Comparison of ENCODE assay signal across 2 cellular contexts in the genomic region with DNA sequence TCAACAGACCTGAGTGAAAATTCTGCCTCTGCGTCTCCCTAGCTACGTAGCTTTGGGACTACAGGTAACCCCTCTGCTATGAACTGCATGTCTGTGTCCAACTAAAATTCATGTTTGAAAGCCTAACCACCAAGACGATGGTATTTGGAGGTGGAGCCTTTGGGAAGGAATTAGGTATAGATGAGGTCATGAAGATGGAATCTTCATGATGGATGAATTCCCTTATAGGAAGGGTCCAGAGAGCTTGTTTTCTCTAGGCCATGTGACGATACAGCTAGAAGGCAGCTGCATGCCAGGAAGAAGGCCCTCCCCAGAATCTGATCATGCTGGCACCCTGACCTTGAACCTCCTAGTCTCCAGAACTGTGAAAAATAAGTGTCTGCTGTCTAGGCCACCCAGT.
A peak's percentile ranks its signal among the peaks of the same experiment; 100 is the strongest.
TF ChIP-seq lines count a peak whose summit lies in the region.

No MANE protein-coding gene starts in this region.

TF ChIP-seq in SK-N-SH, 30 proteins besides CTCF, POLR2A, EP300 and RAD21 (continued from another document):
- TF ChIP-seq, protein P1, sequence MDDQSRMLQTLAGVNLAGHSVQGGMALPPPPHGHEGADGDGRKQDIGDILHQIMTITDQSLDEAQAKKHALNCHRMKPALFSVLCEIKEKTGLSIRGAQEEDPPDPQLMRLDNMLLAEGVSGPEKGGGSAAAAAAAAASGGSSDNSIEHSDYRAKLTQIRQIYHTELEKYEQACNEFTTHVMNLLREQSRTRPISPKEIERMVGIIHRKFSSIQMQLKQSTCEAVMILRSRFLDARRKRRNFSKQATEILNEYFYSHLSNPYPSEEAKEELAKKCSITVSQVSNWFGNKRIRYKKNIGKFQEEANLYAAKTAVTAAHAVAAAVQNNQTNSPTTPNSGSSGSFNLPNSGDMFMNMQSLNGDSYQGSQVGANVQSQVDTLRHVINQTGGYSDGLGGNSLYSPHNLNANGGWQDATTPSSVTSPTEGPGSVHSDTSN (IDR thresholded peaks at IDR 0.05), result peak; percentile 55
- TF ChIP-seq JUND (IDR thresholded peaks at IDR 0.05), result peak; percentile 37; the same call in 1 of the 2 replicates
- TF ChIP-seq YY1 (IDR thresholded peaks at IDR 0.05; ENCODE audit: low read depth), result no peak
- TF ChIP-seq, protein P2, sequence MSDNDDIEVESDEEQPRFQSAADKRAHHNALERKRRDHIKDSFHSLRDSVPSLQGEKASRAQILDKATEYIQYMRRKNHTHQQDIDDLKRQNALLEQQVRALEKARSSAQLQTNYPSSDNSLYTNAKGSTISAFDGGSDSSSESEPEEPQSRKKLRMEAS (IDR thresholded peaks at IDR 0.05; ENCODE audit: low read depth), result peak; percentile 71
- TF ChIP-seq, protein P3, sequence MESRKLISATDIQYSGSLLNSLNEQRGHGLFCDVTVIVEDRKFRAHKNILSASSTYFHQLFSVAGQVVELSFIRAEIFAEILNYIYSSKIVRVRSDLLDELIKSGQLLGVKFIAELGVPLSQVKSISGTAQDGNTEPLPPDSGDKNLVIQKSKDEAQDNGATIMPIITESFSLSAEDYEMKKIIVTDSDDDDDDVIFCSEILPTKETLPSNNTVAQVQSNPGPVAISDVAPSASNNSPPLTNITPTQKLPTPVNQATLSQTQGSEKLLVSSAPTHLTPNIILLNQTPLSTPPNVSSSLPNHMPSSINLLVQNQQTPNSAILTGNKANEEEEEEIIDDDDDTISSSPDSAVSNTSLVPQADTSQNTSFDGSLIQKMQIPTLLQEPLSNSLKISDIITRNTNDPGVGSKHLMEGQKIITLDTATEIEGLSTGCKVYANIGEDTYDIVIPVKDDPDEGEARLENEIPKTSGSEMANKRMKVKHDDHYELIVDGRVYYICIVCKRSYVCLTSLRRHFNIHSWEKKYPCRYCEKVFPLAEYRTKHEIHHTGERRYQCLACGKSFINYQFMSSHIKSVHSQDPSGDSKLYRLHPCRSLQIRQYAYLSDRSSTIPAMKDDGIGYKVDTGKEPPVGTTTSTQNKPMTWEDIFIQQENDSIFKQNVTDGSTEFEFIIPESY (IDR thresholded peaks at IDR 0.05; ENCODE audit: borderline replicate concordance, low read depth), result no peak
- TF ChIP-seq TEAD4 (IDR thresholded peaks at IDR 0.05; ENCODE audit: borderline replicate concordance, insufficient read depth), result peak; percentile 22; the same call in 1 of the 2 replicates
- TF ChIP-seq RCOR1 (IDR thresholded peaks at IDR 0.05; ENCODE audit: low read length), result no peak
- peak; percentile 45; the same call in 1 of the 2 replicates for TF ChIP-seq TCF12 (IDR thresholded peaks at IDR 0.05)
- TF ChIP-seq, protein P4, sequence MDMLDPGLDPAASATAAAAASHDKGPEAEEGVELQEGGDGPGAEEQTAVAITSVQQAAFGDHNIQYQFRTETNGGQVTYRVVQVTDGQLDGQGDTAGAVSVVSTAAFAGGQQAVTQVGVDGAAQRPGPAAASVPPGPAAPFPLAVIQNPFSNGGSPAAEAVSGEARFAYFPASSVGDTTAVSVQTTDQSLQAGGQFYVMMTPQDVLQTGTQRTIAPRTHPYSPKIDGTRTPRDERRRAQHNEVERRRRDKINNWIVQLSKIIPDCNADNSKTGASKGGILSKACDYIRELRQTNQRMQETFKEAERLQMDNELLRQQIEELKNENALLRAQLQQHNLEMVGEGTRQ (IDR thresholded peaks at IDR 0.05; ENCODE audit: borderline replicate concordance, low read depth, low read length), result no peak

TF ChIP-seq in neural cell, 6 proteins besides CTCF, POLR2A, EP300 and RAD21 (continued from another document):
- TF ChIP-seq, protein P5, sequence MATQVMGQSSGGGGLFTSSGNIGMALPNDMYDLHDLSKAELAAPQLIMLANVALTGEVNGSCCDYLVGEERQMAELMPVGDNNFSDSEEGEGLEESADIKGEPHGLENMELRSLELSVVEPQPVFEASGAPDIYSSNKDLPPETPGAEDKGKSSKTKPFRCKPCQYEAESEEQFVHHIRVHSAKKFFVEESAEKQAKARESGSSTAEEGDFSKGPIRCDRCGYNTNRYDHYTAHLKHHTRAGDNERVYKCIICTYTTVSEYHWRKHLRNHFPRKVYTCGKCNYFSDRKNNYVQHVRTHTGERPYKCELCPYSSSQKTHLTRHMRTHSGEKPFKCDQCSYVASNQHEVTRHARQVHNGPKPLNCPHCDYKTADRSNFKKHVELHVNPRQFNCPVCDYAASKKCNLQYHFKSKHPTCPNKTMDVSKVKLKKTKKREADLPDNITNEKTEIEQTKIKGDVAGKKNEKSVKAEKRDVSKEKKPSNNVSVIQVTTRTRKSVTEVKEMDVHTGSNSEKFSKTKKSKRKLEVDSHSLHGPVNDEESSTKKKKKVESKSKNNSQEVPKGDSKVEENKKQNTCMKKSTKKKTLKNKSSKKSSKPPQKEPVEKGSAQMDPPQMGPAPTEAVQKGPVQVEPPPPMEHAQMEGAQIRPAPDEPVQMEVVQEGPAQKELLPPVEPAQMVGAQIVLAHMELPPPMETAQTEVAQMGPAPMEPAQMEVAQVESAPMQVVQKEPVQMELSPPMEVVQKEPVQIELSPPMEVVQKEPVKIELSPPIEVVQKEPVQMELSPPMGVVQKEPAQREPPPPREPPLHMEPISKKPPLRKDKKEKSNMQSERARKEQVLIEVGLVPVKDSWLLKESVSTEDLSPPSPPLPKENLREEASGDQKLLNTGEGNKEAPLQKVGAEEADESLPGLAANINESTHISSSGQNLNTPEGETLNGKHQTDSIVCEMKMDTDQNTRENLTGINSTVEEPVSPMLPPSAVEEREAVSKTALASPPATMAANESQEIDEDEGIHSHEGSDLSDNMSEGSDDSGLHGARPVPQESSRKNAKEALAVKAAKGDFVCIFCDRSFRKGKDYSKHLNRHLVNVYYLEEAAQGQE (IDR thresholded peaks at IDR 0.05; ENCODE audit: borderline replicate concordance), result no peak
- no peak for TF ChIP-seq POLR2AphosphoS5 (IDR thresholded peaks at IDR 0.05)
- no peak for TF ChIP-seq EZH2 (IDR thresholded peaks at IDR 0.05; ENCODE audit: borderline replicate concordance, insufficient read depth, low read length, poor library complexity, severe bottlenecking)
- TF ChIP-seq SMC3 (conservative IDR thresholded peaks at IDR 0.05; ENCODE audit: poor library complexity), result no peak
TF ChIP-seq in neural cell: peak in this region for 0.
